Comparison of ENCODE assay signal across 1 cellular context in genomic region chr7:18961997-18962396, GRCh38.
TF ChIP-seq lines count a peak whose summit lies in the region.

No MANE protein-coding gene starts in this region.

TF ChIP-seq in SK-N-SH, 30 proteins besides CTCF, POLR2A, EP300 and RAD21:
- TF ChIP-seq GATA2 (CRISPR knock-in tag; IDR thresholded peaks at IDR 0.05): no peak
- TF ChIP-seq JUND (IDR thresholded peaks at IDR 0.05): 0 out of 2 replicates have a peak, but pooled peaks have one; percentile 24
- TF ChIP-seq NFIC (IDR thresholded peaks at IDR 0.05; ENCODE audit: borderline replicate concordance): peak; percentile 78
- TF ChIP-seq, protein P1, sequence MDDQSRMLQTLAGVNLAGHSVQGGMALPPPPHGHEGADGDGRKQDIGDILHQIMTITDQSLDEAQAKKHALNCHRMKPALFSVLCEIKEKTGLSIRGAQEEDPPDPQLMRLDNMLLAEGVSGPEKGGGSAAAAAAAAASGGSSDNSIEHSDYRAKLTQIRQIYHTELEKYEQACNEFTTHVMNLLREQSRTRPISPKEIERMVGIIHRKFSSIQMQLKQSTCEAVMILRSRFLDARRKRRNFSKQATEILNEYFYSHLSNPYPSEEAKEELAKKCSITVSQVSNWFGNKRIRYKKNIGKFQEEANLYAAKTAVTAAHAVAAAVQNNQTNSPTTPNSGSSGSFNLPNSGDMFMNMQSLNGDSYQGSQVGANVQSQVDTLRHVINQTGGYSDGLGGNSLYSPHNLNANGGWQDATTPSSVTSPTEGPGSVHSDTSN (IDR thresholded peaks at IDR 0.05): peak; percentile 86
- TF ChIP-seq REST (IDR thresholded peaks at IDR 0.05; ENCODE audit: low read depth, low read length): no peak
- TF ChIP-seq, protein P2, sequence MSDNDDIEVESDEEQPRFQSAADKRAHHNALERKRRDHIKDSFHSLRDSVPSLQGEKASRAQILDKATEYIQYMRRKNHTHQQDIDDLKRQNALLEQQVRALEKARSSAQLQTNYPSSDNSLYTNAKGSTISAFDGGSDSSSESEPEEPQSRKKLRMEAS (IDR thresholded peaks at IDR 0.05; ENCODE audit: low read depth): 0 out of 2 replicates have a peak, but pooled peaks have one; percentile 27
- peak; percentile 84 for TF ChIP-seq TCF12 (IDR thresholded peaks at IDR 0.05)
